In genomic region chr2:62801110-62801509, GRCh38 we compare ENCODE assay signal across 15 cellular contexts.
"Had no signal": no experiment of that assay in that cellular context is flagged by ENCODE, and none has a peak within 500 bp of the region (broad histone marks: within the 10 kb centered on the region; RNA-seq: fewer than 3 reads in every experiment).

No MANE protein-coding gene starts in this region.

- H3K27me3 ChIP-seq: thyroid gland had no signal

- H3K9me3 ChIP-seq: mucosa of descending colon, thyroid gland had no signal

- H3K36me3 ChIP-seq: thyroid gland had no signal

- H3K4me3 Mint-ChIP-seq: activated B cell treated with CpG ODN at 0.5 μM for 24 hours; activated T-cell treated with anti-CD3 and anti-CD28 coated beads, Interleukin-2, amount 50 U/mL, for 24 hours; memory B cell; stimulated activated naive B cell treated with anti-CD40 and anti-IgM and Interleukin-4, amounts not matched to agents 10 μg/mL and 1 μg/mL and 100 μg/mL, for 72 hours had no signal

- ATAC-seq: esophagus mucosa; left ventricle myocardium superior; mucosa of descending colon; naive thymus-derived CD8-positive, alpha-beta T cell; stimulated activated naive B cell treated with anti-CD40 and anti-IgM and Interleukin-4, amounts not matched to agents 10 μg/mL and 1 μg/mL and 100 μg/mL, for 72 hours had no signal

- H3K9me3 Mint-ChIP-seq: activated B cell treated with CpG ODN at 0.5 μM for 24 hours, memory B cell had no signal

- FAIRE-seq: colon had no signal

- H3K4me1 ChIP-seq: thyroid gland had no signal

- H3K4me3 ChIP-seq: mucosa of descending colon, thyroid gland had no signal

- DNase-seq: activated B cell treated with CpG ODN at 0.5 μM for 24 hours; activated effector memory CD4-positive, alpha-beta T cell treated with anti-CD3 and anti-CD28 coated beads, Interleukin-2, amount 50 U/mL, for 16 hours; activated T-cell treated with anti-CD3 and anti-CD28 coated beads, Interleukin-2, amount 50 U/mL, for 24 hours; amniotic stem cell; hypothalamus; left ventricle myocardium superior; mucosa of descending colon; naive thymus-derived CD8-positive, alpha-beta T cell; stimulated activated CD4-positive, alpha-beta T cell treated with anti-CD3 and anti-CD28 coated beads, Interleukin-2, amount 100 ng/mL, for 48 hours; stimulated activated naive B cell treated with anti-CD40 and anti-IgM and Interleukin-4, amounts not matched to agents 10 μg/mL and 1 μg/mL and 100 μg/mL, for 72 hours; thyroid gland had no signal

- H3K27ac Mint-ChIP-seq: activated B cell treated with CpG ODN at 0.5 μM for 24 hours; activated naive CD4-positive, alpha-beta T cell treated with anti-CD3 and anti-CD28 coated beads, Interleukin-2, amount 50 U/mL, for 24 hours; activated T-cell treated with anti-CD3 and anti-CD28 coated beads, Interleukin-2, amount 50 U/mL, for 24 hours; memory B cell; stimulated activated naive B cell treated with anti-CD40 and anti-IgM and Interleukin-4, amounts not matched to agents 10 μg/mL and 1 μg/mL and 100 μg/mL, for 72 hours had no signal

- H3K27me3 Mint-ChIP-seq: activated B cell treated with CpG ODN at 0.5 μM for 24 hours; activated naive CD4-positive, alpha-beta T cell treated with anti-CD3 and anti-CD28 coated beads, Interleukin-2, amount 50 U/mL, for 24 hours; activated T-cell treated with anti-CD3 and anti-CD28 coated beads, Interleukin-2, amount 50 U/mL, for 24 hours; memory B cell; naive thymus-derived CD8-positive, alpha-beta T cell; stimulated activated naive B cell treated with anti-CD40 and anti-IgM and Interleukin-4, amounts not matched to agents 10 μg/mL and 1 μg/mL and 100 μg/mL, for 72 hours had no signal
